ENCODE assay signal across 13 cellular contexts in genomic region chr19:18049390-18049789, GRCh38. TPM values are rescaled to one million over a fixed set of nuclear protein-coding genes. Genes with fewer than 3 reads are reported as not detected.
DNase-seq lines count a peak whose midpoint lies in the region; ATAC-seq and TF ChIP-seq lines count a peak whose summit lies in the region.
"Had no signal": no experiment of that assay in that cellular context is flagged by ENCODE, and none has a peak within 500 bp of the region (broad histone marks: within the 10 kb centered on the region; RNA-seq: fewer than 3 reads in every experiment).

No MANE protein-coding gene starts in this region.

- intact Hi-C loops in breast epithelium (cut with DNase I; ENCODE audit: low total_unique reads) (no loop called here), mammary epithelial cell (cut with micrococcal nuclease) (no loop called here), head of caudate nucleus (cut with DNase I) (no loop called here)
- intact Hi-C loops in activated CD4-positive, alpha-beta T cell treated with anti-CD3 and anti-CD28 coated beads, Interleukin-2, amount 10 ng/mL, durations not matched to agents 24 days and 14 days (cut with micrococcal nuclease) = loop anchor here (5.0 kb wide), 1 partner anchor 43 kb away; no protein-coding TSS in a partner anchor

- H3K9me3 ChIP-seq in breast epithelium (no peaks in the 10 kb centered on the region), mammary epithelial cell (replicated peaks; ENCODE audit: insufficient read depth, low read length) (no peaks in the 10 kb centered on the region)

- peak overlapping the region in 1 of 2 donors; percentile 73 for H3K27ac Mint-ChIP-seq in activated naive CD4-positive, alpha-beta T cell treated with anti-CD3 and anti-CD28 coated beads, Interleukin-2, amount 50 U/mL, for 72 hours
- H3K27ac Mint-ChIP-seq in activated CD4-positive, alpha-beta T cell treated with anti-CD3 and anti-CD28 coated beads, Interleukin-2, amount 10 ng/mL, durations not matched to agents 24 days and 14 days = no peak overlapping the region

- H3K9ac ChIP-seq in mammary epithelial cell (ENCODE audit: insufficient read depth, low read length) = no peak overlapping the region

- no peaks in the 10 kb centered on the region for H3K36me3 Mint-ChIP-seq in activated naive CD4-positive, alpha-beta T cell treated with anti-CD3 and anti-CD28 coated beads, Interleukin-2, amount 50 U/mL, for 72 hours
- no peaks in the 10 kb centered on the region for H3K36me3 Mint-ChIP-seq in activated T-cell treated with anti-CD3 and anti-CD28 coated beads, Interleukin-2, amount 50 U/mL, for 4 hours (ENCODE audit: insufficient read depth)
- peaks cover 5% of the 10 kb centered on the region for H3K36me3 Mint-ChIP-seq in activated CD4-positive, alpha-beta T cell treated with anti-CD3 and anti-CD28 coated beads, Interleukin-2, amount 10 ng/mL, durations not matched to agents 24 days and 14 days (ENCODE audit: low read depth)

- no peak for ATAC-seq in activated naive CD4-positive, alpha-beta T cell treated with anti-CD3 and anti-CD28 coated beads, Interleukin-2, amount 50 U/mL, for 72 hours
- ATAC-seq in activated T-cell treated with anti-CD3 and anti-CD28 coated beads, Interleukin-2, amount 50 U/mL, for 4 hours = no peak
- ATAC-seq: effector memory CD8-positive, alpha-beta T cell; Panc1; stimulated activated naive CD8-positive, alpha-beta T cell treated with anti-CD3 and anti-CD28 coated beads, Interleukin-15, amount 100 ng/mL, for 72 hours had no signal

- 65% methylated on average over 8 of the region's 10 CpGs for WGBS in mammary epithelial cell (ENCODE audit: low coverage, missing lambda C conversion rate)

- H3K27me3 Mint-ChIP-seq in activated T-cell treated with anti-CD3 and anti-CD28 coated beads, Interleukin-2, amount 50 U/mL, for 4 hours (ENCODE audit: low read depth) = no peaks in the 10 kb centered on the region
- H3K27me3 Mint-ChIP-seq in activated CD4-positive, alpha-beta T cell treated with anti-CD3 and anti-CD28 coated beads, Interleukin-2, amount 10 ng/mL, durations not matched to agents 24 days and 14 days = no peaks in the 10 kb centered on the region
- H3K27me3 Mint-ChIP-seq: effector memory CD8-positive, alpha-beta T cell; stimulated activated naive CD8-positive, alpha-beta T cell treated with anti-CD3 and anti-CD28 coated beads, Interleukin-15, amount 100 ng/mL, for 72 hours had no signal

- no peak overlapping the region for H2AFZ ChIP-seq in mammary epithelial cell (ENCODE audit: low read depth, low read length)

- H3K4me3 Mint-ChIP-seq in activated T-cell treated with anti-CD3 and anti-CD28 coated beads, Interleukin-2, amount 50 U/mL, for 4 hours = no peak overlapping the region
- H3K4me3 Mint-ChIP-seq in activated CD4-positive, alpha-beta T cell treated with anti-CD3 and anti-CD28 coated beads, Interleukin-2, amount 10 ng/mL, durations not matched to agents 24 days and 14 days = no peak overlapping the region
- H3K4me3 Mint-ChIP-seq: effector memory CD8-positive, alpha-beta T cell; neural crest cell; stimulated activated naive CD8-positive, alpha-beta T cell treated with anti-CD3 and anti-CD28 coated beads, Interleukin-15, amount 100 ng/mL, for 72 hours had no signal

- DNase-seq in breast epithelium (ENCODE audit: low spot score in 2 of 2) (peak; percentile 64 to 77), mammary epithelial cell (no peak), head of caudate nucleus (peak; percentile 38 to 94 (median 79)), pons (ENCODE audit: low spot score) (peak; percentile 63), HT-29 (ENCODE audit: low spot score) (no peak)
- no peak for DNase-seq in activated naive CD4-positive, alpha-beta T cell treated with anti-CD3 and anti-CD28 coated beads, Interleukin-2, amount 50 U/mL, for 72 hours (ENCODE audit: low spot score in 2 of 2)
- DNase-seq in activated T-cell treated with anti-CD3 and anti-CD28 coated beads, Interleukin-2, amount 50 U/mL, for 4 hours = no peak
- DNase-seq in activated CD4-positive, alpha-beta T cell treated with anti-CD3 and anti-CD28 coated beads, Interleukin-2, amount 10 ng/mL, durations not matched to agents 24 days and 14 days = no peak
- DNase-seq: effector memory CD8-positive, alpha-beta T cell; KG1; stimulated activated naive CD8-positive, alpha-beta T cell treated with anti-CD3 and anti-CD28 coated beads, Interleukin-15, amount 100 ng/mL, for 72 hours had no signal

- dilution Hi-C loops in mammary epithelial cell (cut with HindIII; ENCODE audit: low sequenced_read_pairs) = no loop called here

- H3K9me3 Mint-ChIP-seq in activated naive CD4-positive, alpha-beta T cell treated with anti-CD3 and anti-CD28 coated beads, Interleukin-2, amount 50 U/mL, for 72 hours = no peaks in the 10 kb centered on the region
- no peaks in the 10 kb centered on the region for H3K9me3 Mint-ChIP-seq in activated T-cell treated with anti-CD3 and anti-CD28 coated beads, Interleukin-2, amount 50 U/mL, for 4 hours
- no peaks in the 10 kb centered on the region for H3K9me3 Mint-ChIP-seq in activated CD4-positive, alpha-beta T cell treated with anti-CD3 and anti-CD28 coated beads, Interleukin-2, amount 10 ng/mL, durations not matched to agents 24 days and 14 days
- H3K9me3 Mint-ChIP-seq: effector memory CD8-positive, alpha-beta T cell; neural crest cell; stimulated activated naive CD8-positive, alpha-beta T cell treated with anti-CD3 and anti-CD28 coated beads, Interleukin-15, amount 100 ng/mL, for 72 hours had no signal

- CTCF ChIA-PET in mammary epithelial cell (lab: Charles Lee; ENCODE audit: low non-redundant PET) = no interaction called here

- no peak for TF ChIP-seq POLR2A in breast epithelium (IDR thresholded peaks at IDR 0.05)

- H3K4me1 ChIP-seq in breast epithelium = peaks cover 5 to 11% of the 10 kb centered on the region in 2 donors
- H3K4me1 ChIP-seq in mammary epithelial cell (ENCODE audit: insufficient read depth, low read length) = peaks cover 14% of the 10 kb centered on the region

- H3K27me3 ChIP-seq in breast epithelium = no peaks in the 10 kb centered on the region
- H3K27me3 ChIP-seq in mammary epithelial cell (ENCODE audit: insufficient read depth, low read length) = no peaks in the 10 kb centered on the region

- no peaks in the 10 kb centered on the region for H4K20me1 ChIP-seq in mammary epithelial cell (ENCODE audit: insufficient read depth, low read length)

- H3K36me3 ChIP-seq in breast epithelium (no peaks in the 10 kb centered on the region), mammary epithelial cell (ENCODE audit: insufficient read depth, low read length) (no peaks in the 10 kb centered on the region)

- H3K27ac ChIP-seq in breast epithelium (peak overlapping the region; percentile 69 to 87), mammary epithelial cell (ENCODE audit: insufficient read depth, low read depth, low read length) (no peak overlapping the region)

- TF ChIP-seq CTCF in breast epithelium (IDR thresholded peaks at IDR 0.05) (no peak), mammary epithelial cell (conservative IDR thresholded peaks at IDR 0.05 in 1 of 2, IDR thresholded peaks at IDR 0.05 in 1 of 2; ENCODE audit: extremely low read depth in 1 of 2, insufficient read depth in 1 of 2, low read depth in 1 of 2, low read length in 2 of 2) (no peak)

- H3K4me1 Mint-ChIP-seq in activated T-cell treated with anti-CD3 and anti-CD28 coated beads, Interleukin-2, amount 50 U/mL, for 4 hours (ENCODE audit: low read depth) = peaks cover 41% of the 10 kb centered on the region
- peaks cover 40% of the 10 kb centered on the region for H3K4me1 Mint-ChIP-seq in activated CD4-positive, alpha-beta T cell treated with anti-CD3 and anti-CD28 coated beads, Interleukin-2, amount 10 ng/mL, durations not matched to agents 24 days and 14 days

- BruUV-seq in mammary epithelial cell (replicated peaks; lab: Mats Ljungman, UMichigan) = no TSS peak

- no peak overlapping the region for H3K4me2 ChIP-seq in mammary epithelial cell (ENCODE audit: insufficient read depth, low read depth, low read length)

- in situ Hi-C loops in mammary epithelial cell (cut with MboI; ENCODE audit: low sequenced_read_pairs in 2 of 2) = no loop called here

- H3K79me2 ChIP-seq in mammary epithelial cell (ENCODE audit: insufficient read depth, low read length) = no peaks in the 10 kb centered on the region

- no peak overlapping the region for H3K4me3 ChIP-seq in breast epithelium
- no peak overlapping the region for H3K4me3 ChIP-seq in mammary epithelial cell (replicated peaks in 1 of 3; ENCODE audit: insufficient read depth in 1 of 3, low read depth in 2 of 3, low read length in 3 of 3)

RNA-seq across cellular contexts. Expression of gene IL12RB1, which starts 37.3 kb away (rescaled TPM):
- total RNA-seq in breast epithelium (1 to 10 TPM in 2 of 3 donors, under 1 TPM in 1; 0.98 to 2.1 (median 1.6) TPM), mammary epithelial cell (not detected)
- polyA plus RNA-seq in mammary epithelial cell = 0.03 TPM
- polyA minus RNA-seq in mammary epithelial cell = not detected
- total RNA-seq in activated naive CD4-positive, alpha-beta T cell treated with anti-CD3 and anti-CD28 coated beads, Interleukin-2, amount 50 U/mL, for 72 hours = 10 to 100 TPM; 14.6 to 25.0 TPM
- total RNA-seq in activated T-cell treated with anti-CD3 and anti-CD28 coated beads, Interleukin-2, amount 50 U/mL, for 4 hours = 10 to 100 TPM; 10.4 to 16.1 (median 14.8) TPM
- total RNA-seq in HT-29 (2014; rRNA removed; shearing (Covaris generic)) = not detected in 2 replicates
- 37.0 and 38.8 TPM in 2 replicates for total RNA-seq in activated CD4-positive, alpha-beta T cell treated with anti-CD3 and anti-CD28 coated beads, Interleukin-2, amount 10 ng/mL, durations not matched to agents 24 days and 14 days
- total RNA-seq: neural crest cell had no signal

RNA-seq across cellular contexts. Expression of gene ARRDC2, which starts 41.4 kb away (rescaled TPM):
- total RNA-seq in breast epithelium (10 to 100 TPM; 49.4 to 89.3 (median 53.4) TPM), mammary epithelial cell (1 to 10 TPM; 4.2 to 6.9 TPM)
- polyA plus RNA-seq in mammary epithelial cell = 3.4 TPM
- polyA minus RNA-seq in mammary epithelial cell = not detected
- total RNA-seq in activated naive CD4-positive, alpha-beta T cell treated with anti-CD3 and anti-CD28 coated beads, Interleukin-2, amount 50 U/mL, for 72 hours = 10 to 100 TPM; 26.7 to 59.3 TPM
- 10 to 100 TPM; 19.4 to 24.4 (median 22.4) TPM for total RNA-seq in activated T-cell treated with anti-CD3 and anti-CD28 coated beads, Interleukin-2, amount 50 U/mL, for 4 hours
- 39.1 and 40.5 TPM in 2 replicates for total RNA-seq in HT-29 (2014; rRNA removed; shearing (Covaris generic))
- total RNA-seq in activated CD4-positive, alpha-beta T cell treated with anti-CD3 and anti-CD28 coated beads, Interleukin-2, amount 10 ng/mL, durations not matched to agents 24 days and 14 days = 41.3 and 41.7 TPM in 2 replicates

RNA-seq across cellular contexts. Expression of gene MAST3, which starts 48.2 kb away (rescaled TPM):
- total RNA-seq in breast epithelium (1 to 10 TPM; 5.6 to 8.5 (median 6.2) TPM), mammary epithelial cell (1 to 10 TPM; 3.8 to 7.0 TPM)
- 2.3 TPM for polyA plus RNA-seq in mammary epithelial cell
- 8.9 TPM for polyA minus RNA-seq in mammary epithelial cell
- 10 to 100 TPM; 19.5 to 54.6 TPM for total RNA-seq in activated naive CD4-positive, alpha-beta T cell treated with anti-CD3 and anti-CD28 coated beads, Interleukin-2, amount 50 U/mL, for 72 hours
- total RNA-seq in activated T-cell treated with anti-CD3 and anti-CD28 coated beads, Interleukin-2, amount 50 U/mL, for 4 hours = 10 to 100 TPM; 10.4 to 11.1 (median 10.7) TPM
- 8.6 and 13.8 TPM in 2 replicates for total RNA-seq in HT-29 (2014; rRNA removed; shearing (Covaris generic))
- total RNA-seq in activated CD4-positive, alpha-beta T cell treated with anti-CD3 and anti-CD28 coated beads, Interleukin-2, amount 10 ng/mL, durations not matched to agents 24 days and 14 days = 16.2 and 17.2 TPM in 2 replicates

Comparison
In these comparisons a context has a peak if more than half of its experiments do, and no peak if none do; other contexts are left out.
1. DNase-seq: peak in breast epithelium (2 of 2), head of caudate nucleus (42 of 42) and pons (single experiment); none in mammary epithelial cell (single experiment), activated naive CD4-positive, alpha-beta T cell treated with anti-CD3 and anti-CD28 coated beads, Interleukin-2, amount 50 U/mL, for 72 hours (0 of 2), activated T-cell treated with anti-CD3 and anti-CD28 coated beads, Interleukin-2, amount 50 U/mL, for 4 hours (single experiment), HT-29 (single experiment) and activated CD4-positive, alpha-beta T cell treated with anti-CD3 and anti-CD28 coated beads, Interleukin-2, amount 10 ng/mL, durations not matched to agents 24 days and 14 days (single experiment).